9 cellular contexts compared by ENCODE assay signal in genomic region chr14:91264151-91265150, GRCh38.
DNase-seq lines count a peak whose midpoint lies in the region; ATAC-seq lines count a peak whose summit lies in the region.
"Had no signal": no experiment of that assay in that cellular context is flagged by ENCODE, and none has a peak within 500 bp of the region (broad histone marks: within the 10 kb centered on the region; RNA-seq: fewer than 3 reads in every experiment).

No MANE protein-coding gene starts in this region.

- peaks cover 74% of the 10 kb centered on the region for H3K4me1 Mint-ChIP-seq in stimulated activated effector memory CD8-positive, alpha-beta T cell treated with anti-CD3 and anti-CD28 coated beads, Interleukin-12 subunit alpha, Interleukin-12 subunit beta, amount 100 ng/mL, for 72 hours

- H3K4me3 ChIP-seq in adipocyte (ENCODE audit: low read length) = peak overlapping the region; percentile 62
- peak overlapping the region; percentile 69 for H3K4me3 ChIP-seq in iPS-20b (ENCODE audit: low read length)
- H3K4me3 ChIP-seq in HAP-1 = no peak overlapping the region

- H3K9me3 ChIP-seq in adipocyte (ENCODE audit: control insufficient read depth, low read length) (no peaks in the 10 kb centered on the region), iPS-20b (ENCODE audit: insufficient read depth, low read depth, low read length) (no peaks in the 10 kb centered on the region), HAP-1 (no peaks in the 10 kb centered on the region)

- H3K4me3 Mint-ChIP-seq in stimulated activated effector memory CD8-positive, alpha-beta T cell treated with anti-CD3 and anti-CD28 coated beads, Interleukin-12 subunit alpha, Interleukin-12 subunit beta, amount 100 ng/mL, for 72 hours = peak overlapping the region; percentile 74

- peaks cover 74% of the 10 kb centered on the region for H3K36me3 Mint-ChIP-seq in stimulated activated effector memory CD8-positive, alpha-beta T cell treated with anti-CD3 and anti-CD28 coated beads, Interleukin-12 subunit alpha, Interleukin-12 subunit beta, amount 100 ng/mL, for 72 hours

- ATAC-seq in stimulated activated effector memory CD8-positive, alpha-beta T cell treated with anti-CD3 and anti-CD28 coated beads, Interleukin-12 subunit alpha, Interleukin-12 subunit beta, amount 100 ng/mL, for 72 hours = peak; percentile 61

- no peaks in the 10 kb centered on the region for H3K9me3 Mint-ChIP-seq in stimulated activated effector memory CD8-positive, alpha-beta T cell treated with anti-CD3 and anti-CD28 coated beads, Interleukin-12 subunit alpha, Interleukin-12 subunit beta, amount 100 ng/mL, for 72 hours

- H3K27me3 ChIP-seq in adipocyte (replicated peaks; ENCODE audit: control insufficient read depth, insufficient read depth, low read length) = no peaks in the 10 kb centered on the region
- H3K27me3 ChIP-seq in iPS-20b (ENCODE audit: insufficient read depth, low read length) = peaks cover 35% of the 10 kb centered on the region
- H3K27me3 ChIP-seq in HAP-1 (ENCODE audit: low read depth) = no peaks in the 10 kb centered on the region

- in situ Hi-C loops in HAP-1 (cut with MboI; ENCODE audit: low sequenced_read_pairs) = no loop called here

- H3K9ac ChIP-seq in adipocyte (ENCODE audit: low read length) = peak overlapping the region; percentile 47
- no peak overlapping the region; the same call in 1 of the 2 replicates for H3K9ac ChIP-seq in iPS-20b (ENCODE audit: low read depth, low read length)
- H3K9ac ChIP-seq: KMS-11 had no signal

- peaks cover 5% of the 10 kb centered on the region for H3K4me1 ChIP-seq in adipocyte (ENCODE audit: control insufficient read depth, insufficient read depth, low read length)
- H3K4me1 ChIP-seq in iPS-20b (ENCODE audit: insufficient read depth, low read length) = no peaks in the 10 kb centered on the region
- no peaks in the 10 kb centered on the region for H3K4me1 ChIP-seq in HAP-1

- H3K27ac Mint-ChIP-seq in stimulated activated effector memory CD8-positive, alpha-beta T cell treated with anti-CD3 and anti-CD28 coated beads, Interleukin-12 subunit alpha, Interleukin-12 subunit beta, amount 100 ng/mL, for 72 hours = peak overlapping the region; percentile 53

- H3K27ac ChIP-seq in iPS-20b (ENCODE audit: low read length) = no peak overlapping the region
- H3K27ac ChIP-seq: KMS-11 had no signal

- H3K36me3 ChIP-seq in adipocyte (ENCODE audit: control insufficient read depth, insufficient read depth, low read length, severe bottlenecking) (no peaks in the 10 kb centered on the region), iPS-20b (ENCODE audit: insufficient read depth, low read depth, low read length) (no peaks in the 10 kb centered on the region), HAP-1 (replicated peaks) (no peaks in the 10 kb centered on the region)

- DNase-seq in DMS53 (lab: John Stamatoyannopoulos, UW) = peak; percentile 56
- no peak for DNase-seq in DMS53 treated with DMSO at 0.1 percent for 48 hours (lab: John Stamatoyannopoulos, UW; ENCODE audit: unreplicated experiment)
- peak; percentile 38 for DNase-seq in adipocyte (ENCODE audit: low read depth)
- DNase-seq in stimulated activated effector memory CD8-positive, alpha-beta T cell treated with anti-CD3 and anti-CD28 coated beads, Interleukin-12 subunit alpha, Interleukin-12 subunit beta, amount 100 ng/mL, for 72 hours (ENCODE audit: low spot score in 2 of 2) = no peak
- no peak for DNase-seq in HAP-1 (ENCODE audit: low spot score in 2 of 2)
- no peak for DNase-seq in germinal center (ENCODE audit: low spot score)
- no peak for DNase-seq in NCI-H1048 (lab: John Stamatoyannopoulos, UW)

Comparison
In these comparisons a context has a peak if more than half of its experiments do, and no peak if none do; other contexts are left out.
1. DNase-seq: peak in DMS53 (single experiment) and adipocyte (single experiment); none in DMS53 treated with DMSO at 0.1 percent for 48 hours (single experiment), stimulated activated effector memory CD8-positive, alpha-beta T cell treated with anti-CD3 and anti-CD28 coated beads, Interleukin-12 subunit alpha, Interleukin-12 subunit beta, amount 100 ng/mL, for 72 hours (0 of 2), HAP-1 (0 of 2), germinal center (single experiment) and NCI-H1048 (single experiment).